ENCODE assay signal across 7 cellular contexts in the genomic region with DNA sequence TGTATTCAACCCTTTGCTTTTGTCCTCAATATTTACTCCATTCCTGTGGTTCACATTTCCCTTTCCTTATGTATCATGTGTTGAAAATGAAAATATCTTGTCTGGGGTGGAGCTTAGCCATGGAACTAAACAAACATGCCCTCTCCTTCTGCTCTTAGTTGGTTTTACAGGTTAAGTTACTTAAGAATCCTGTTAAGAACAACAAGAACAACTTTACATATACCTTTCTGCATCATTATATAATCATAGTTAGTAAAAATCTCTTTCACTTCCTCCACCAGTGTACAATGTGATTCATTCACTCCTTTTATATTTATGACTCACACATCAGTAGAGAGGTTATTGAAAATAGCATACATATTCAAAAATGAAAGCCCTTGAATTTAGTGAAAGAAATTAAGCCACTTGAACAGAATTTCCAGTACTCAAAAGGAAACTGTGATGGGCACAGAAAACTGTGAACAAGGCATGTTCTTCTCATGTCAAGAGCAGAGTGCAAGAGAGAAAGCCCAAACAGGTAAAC.
DNase-seq lines count a peak whose midpoint lies in the region; ATAC-seq and TF ChIP-seq lines count a peak whose summit lies in the region.

No MANE protein-coding gene starts in this region.

- POLR2A ChIA-PET in PC-9 (lab: Charles Lee; ENCODE audit: unreplicated experiment): no interaction called here

- H2AFZ ChIP-seq in PC-9 (no peak overlapping the region), osteoblast (ENCODE audit: low read length) (peak overlapping the region; percentile 28)

- intact Hi-C loops in PC-9 (cut with micrococcal nuclease; ENCODE audit: unreplicated experiment): no loop called here

- H3K79me2 ChIP-seq in PC-9 (ENCODE audit: low read depth) (no peaks in the 10 kb centered on the region), osteoblast (ENCODE audit: insufficient read depth, low read length) (no peaks in the 10 kb centered on the region)

- no TSS peak for BruUV-seq in PC-9 (replicated peaks; lab: Mats Ljungman, UMichigan)

- H3K4me1 ChIP-seq in PC-9 (replicated peaks; ENCODE audit: insufficient read depth) (peaks cover 17% of the 10 kb centered on the region), osteoblast (ENCODE audit: insufficient read depth, low read length) (peaks cover 10% of the 10 kb centered on the region), Peyer's patch (peaks cover 0 to 3% (median 0%) of the 10 kb centered on the region in 4 donors)

- H3K9me3 ChIP-seq in PC-9 (ENCODE audit: insufficient read depth, low read depth) (0 out of 2 replicates have a peak, but pooled peaks cover 4% of the 10 kb centered on the region), osteoblast (ENCODE audit: low read depth, low read length) (no peaks in the 10 kb centered on the region), Peyer's patch (no peaks in the 10 kb centered on the region)

- no peak for TF ChIP-seq POLR2A in Peyer's patch (IDR thresholded peaks at IDR 0.05)

- 0 out of 2 replicates have a peak overlapping the region, but pooled peaks have one; percentile 3 for H3K4me3 ChIP-seq in PC-9
- H3K4me3 ChIP-seq in osteoblast (ENCODE audit: insufficient read depth, low read length): no peak overlapping the region
- no peak overlapping the region for H3K4me3 ChIP-seq in Peyer's patch

- DNase-seq in PC-9 (peak; percentile 4 to 81), osteoblast (ENCODE audit: insufficient read length, low spot score, missing footprints) (peak; percentile 4), NCI-H524 treated with DMSO at 0.1 percent for 48 hours (lab: John Stamatoyannopoulos, UW) (no peak), Peyer's patch (no peak), T1000 (lab: John Stamatoyannopoulos, UW) (no peak)

- H3K9me2 ChIP-seq in PC-9 (ENCODE audit: insufficient read depth): no peaks in the 10 kb centered on the region

- H3K27me3 ChIP-seq in PC-9 (ENCODE audit: insufficient read depth, low read depth) (no peaks in the 10 kb centered on the region), osteoblast (ENCODE audit: insufficient read depth, low read length) (no peaks in the 10 kb centered on the region), Peyer's patch (no peaks in the 10 kb centered on the region)

- CTCF ChIA-PET in PC-9 (lab: Charles Lee): no interaction called here

- peak overlapping the region; percentile 32 for H3K4me2 ChIP-seq in PC-9
- peak overlapping the region; percentile 51 for H3K4me2 ChIP-seq in osteoblast (ENCODE audit: insufficient read depth, low read length)

- TF ChIP-seq CTCF in PC-9 (conservative IDR thresholded peaks at IDR 0.05) (no peak), osteoblast (IDR thresholded peaks at IDR 0.05; ENCODE audit: extremely low read depth, low read depth, low read length) (no peak), Peyer's patch (IDR thresholded peaks at IDR 0.05) (no peak)

- no peaks in the 10 kb centered on the region for H3K36me3 ChIP-seq in PC-9 (ENCODE audit: low read depth)
- H3K36me3 ChIP-seq in osteoblast (ENCODE audit: insufficient read depth, low read length): no peaks in the 10 kb centered on the region
- H3K36me3 ChIP-seq in Peyer's patch: no peaks in the 10 kb centered on the region

- H4K20me1 ChIP-seq in PC-9 (ENCODE audit: insufficient read depth) (no peaks in the 10 kb centered on the region), osteoblast (ENCODE audit: insufficient read depth, low read length) (no peaks in the 10 kb centered on the region)

- H3K27ac ChIP-seq in PC-9 (peak overlapping the region; percentile 63), osteoblast (ENCODE audit: low read depth, low read length) (peak overlapping the region; percentile 33), Peyer's patch (peak overlapping the region in 1 of 4 donors; percentile 2)

- ATAC-seq in GM19043 (IDR thresholded peaks at IDR 0.05; ENCODE audit: low read depth, unreplicated experiment) (peak; percentile 85), HG02798 (IDR thresholded peaks at IDR 0.05; ENCODE audit: poor library complexity, unreplicated experiment) (peak; percentile 88)

- peaks cover 10% of the 10 kb centered on the region for H3F3A ChIP-seq in PC-9 (ENCODE audit: insufficient read depth, low read depth)

Comparison
In these comparisons a context has a peak if more than half of its experiments do, and no peak if none do; other contexts are left out.
1. DNase-seq: peak in PC-9 (2 of 2) and osteoblast (single experiment); none in NCI-H524 treated with DMSO at 0.1 percent for 48 hours (single experiment), Peyer's patch (0 of 3) and T1000 (single experiment).